In the genomic region with DNA sequence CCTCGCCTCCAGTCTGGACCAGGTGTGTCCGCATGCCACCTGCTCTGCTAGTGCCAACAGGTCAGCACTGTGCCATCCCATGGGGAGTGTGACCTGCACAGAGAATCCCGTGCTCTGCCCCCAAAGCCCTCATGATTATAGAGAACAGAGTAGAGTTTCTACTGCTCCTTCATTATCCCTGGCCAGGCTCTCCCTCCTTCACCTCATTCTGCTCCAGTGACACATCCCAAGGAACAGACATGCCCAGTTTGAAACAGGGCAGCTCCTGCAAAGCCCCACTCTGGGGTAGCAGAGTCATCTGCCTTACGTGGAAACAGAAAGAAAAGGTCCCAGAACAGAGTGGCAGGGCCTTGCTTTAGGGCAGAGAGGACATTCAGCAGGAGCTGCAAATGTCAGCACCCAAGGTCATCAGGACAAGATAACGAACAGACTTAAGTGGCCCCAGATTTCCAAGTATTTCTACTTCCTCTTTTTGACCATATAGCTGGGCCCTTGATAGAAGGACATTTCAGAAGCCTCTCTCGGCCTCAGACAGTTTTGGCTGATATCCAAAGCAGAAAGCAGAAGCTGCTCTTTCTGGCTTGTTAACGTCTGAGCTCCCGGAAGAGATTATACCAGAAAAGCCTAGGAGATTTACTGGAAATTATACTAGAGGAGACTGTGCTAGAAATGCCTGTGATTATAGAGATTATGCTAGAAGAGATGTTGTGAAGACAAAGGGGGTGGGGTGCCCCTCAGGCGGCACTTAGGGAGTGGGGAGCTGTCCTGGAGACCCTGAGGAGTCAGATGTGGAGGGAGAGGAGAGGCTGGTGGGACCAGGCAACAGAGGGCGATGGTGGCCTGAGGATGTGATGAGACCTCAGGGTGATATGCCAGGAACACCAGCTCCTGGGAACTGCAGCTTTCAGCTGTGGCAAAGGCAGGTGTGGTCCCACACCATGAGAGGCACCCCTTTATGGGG, we compare ENCODE assay signal across 9 cellular contexts. TPM values are rescaled to one million over a fixed set of nuclear protein-coding genes. Genes with fewer than 3 reads are reported as not detected.
A peak's percentile ranks its signal among the peaks of the same experiment; 100 is the strongest.
DNase-seq lines count a peak whose midpoint lies in the region; ATAC-seq and TF ChIP-seq lines count a peak whose summit lies in the region.
"Had no signal": no experiment of that assay in that cellular context is flagged by ENCODE, and none has a peak within 500 bp of the region (broad histone marks: within the 10 kb centered on the region; RNA-seq: fewer than 3 reads in every experiment).

No MANE protein-coding gene starts in this region.

- no peaks in the 10 kb centered on the region for H3K9me3 Mint-ChIP-seq in activated T-helper 2 cell treated with anti-CD3 and anti-CD28 coated beads, Interferon-gamma antibody, Interleukin-2, Interleukin-4, amounts not matched to agents 10 μg/mL and 5 μg/mL and 100 μg/mL, durations not matched to agents 14 hours and 24 hours and 36 hours

- peak overlapping the region; percentile 60; the same call in 1 of the 2 replicates for H3K9ac ChIP-seq in IMR-90 (ENCODE audit: low read depth, low read length)
- H3K9ac ChIP-seq in mucosa of rectum (ENCODE audit: low read depth in 1 of 2, low read length in 2 of 2) = peak overlapping the region; percentile 56 to 71

- intact Hi-C loops in IMR-90 (cut with micrococcal nuclease) = no loop called here
- intact Hi-C loops in ascending aorta (cut with DNase I) = no loop called here
- intact Hi-C loops in activated T-helper 2 cell treated with anti-CD3 and anti-CD28 coated beads, Interferon-gamma antibody, Interleukin-2, Interleukin-4, amounts not matched to agents 10 μg/mL and 5 μg/mL and 100 μg/mL, durations not matched to agents 14 hours and 24 hours and 36 hours (cut with micrococcal nuclease) = no loop called here

- H4K8ac ChIP-seq in IMR-90 (ENCODE audit: low read depth in 2 of 2, low read length in 2 of 2) = peak overlapping the region; percentile 49 to 75; a peak in 3 of 4 replicates

- WGBS in IMR-90 (ENCODE audit: extremely low coverage in 2 of 2, insufficient read length in 1 of 2), 2 experiments = 27% methylated on average over 2 of the region's 10 CpGs; no CpG with 5 or more reads in 1 of the 2 experiments

- H2BK20ac ChIP-seq in IMR-90 (ENCODE audit: low read depth, low read length) = peak overlapping the region; percentile 92

- H3K4me3 Mint-ChIP-seq in activated T-helper 2 cell treated with anti-CD3 and anti-CD28 coated beads, Interferon-gamma antibody, Interleukin-2, Interleukin-4, amounts not matched to agents 10 μg/mL and 5 μg/mL and 100 μg/mL, durations not matched to agents 14 hours and 24 hours and 36 hours (ENCODE audit: low read depth) = no peak overlapping the region

- no peak overlapping the region for H3K4me2 ChIP-seq in IMR-90 (ENCODE audit: low read depth, low read length)

- 0 out of 3 replicates have a peak overlapping the region, but pooled peaks have one; percentile 20 for H2BK15ac ChIP-seq in IMR-90 (ENCODE audit: low read depth, low read length)

- peaks cover 3% of the 10 kb centered on the region; the same call in 1 of the 2 replicates for H3K9me1 ChIP-seq in IMR-90 (ENCODE audit: insufficient read depth, low read length)

- H3K27ac ChIP-seq in C4-2B (peak overlapping the region; percentile 7; the same call in 1 of the 2 replicates), IMR-90 (ENCODE audit: insufficient read depth, low read length) (peak overlapping the region; percentile 90; the same call in 1 of the 2 replicates), ascending aorta (peak overlapping the region; percentile 38 to 50), mucosa of rectum (ENCODE audit: low read depth in 2 of 2, low read length in 2 of 2) (peak overlapping the region; percentile 81 to 88)

- H4K91ac ChIP-seq in IMR-90 (ENCODE audit: insufficient read depth, low read depth, low read length) = peak overlapping the region; percentile 91

- peak overlapping the region; percentile 50 for H2BK5ac ChIP-seq in IMR-90 (ENCODE audit: low read depth, low read length, poor library complexity, severe bottlenecking)

- CTCF ChIA-PET in IMR-90 (lab: Yijun Ruan, JAX) = interaction anchor here (1.2 to 1.3 kb wide), 3 partner anchors 8 to 176 kb away, joined by 3 to 5 read pairs (median 4); no protein-coding TSS in a partner anchor

- H3K18ac ChIP-seq in IMR-90 (ENCODE audit: low read depth, low read length) = peak overlapping the region; percentile 95

- peaks cover 29% of the 10 kb centered on the region; the same call in 1 of the 2 replicates for H3K4me1 ChIP-seq in IMR-90 (ENCODE audit: control insufficient read depth, insufficient read depth, low read length)
- no peaks in the 10 kb centered on the region for H3K4me1 ChIP-seq in ascending aorta
- peaks cover 44% of the 10 kb centered on the region in 2 donors for H3K4me1 ChIP-seq in mucosa of rectum (ENCODE audit: control insufficient read depth in 2 of 2, insufficient read depth in 2 of 2, low read length in 2 of 2)

- peak overlapping the region; percentile 74 for H2AK5ac ChIP-seq in IMR-90 (ENCODE audit: low read depth, low read length)

- H3K4ac ChIP-seq in IMR-90 (ENCODE audit: low read depth, low read length) = peak overlapping the region; percentile 85

- peak overlapping the region; percentile 67 for H3K23ac ChIP-seq in IMR-90 (ENCODE audit: low read depth, low read length)

- no peaks in the 10 kb centered on the region for H3K36me3 Mint-ChIP-seq in activated T-helper 2 cell treated with anti-CD3 and anti-CD28 coated beads, Interferon-gamma antibody, Interleukin-2, Interleukin-4, amounts not matched to agents 10 μg/mL and 5 μg/mL and 100 μg/mL, durations not matched to agents 14 hours and 24 hours and 36 hours (ENCODE audit: low read depth)

- H3K9me3 ChIP-seq in IMR-90 (ENCODE audit: control insufficient read depth, insufficient read depth, low read length) (no peaks in the 10 kb centered on the region), ascending aorta (no peaks in the 10 kb centered on the region), mucosa of rectum (ENCODE audit: control insufficient read depth in 2 of 2, low read length in 2 of 2) (no peaks in the 10 kb centered on the region)

- TF ChIP-seq POLR2A in IMR-90 (IDR thresholded peaks at IDR 0.05; ENCODE audit: low read depth, low read length) = no peak

- peaks cover 8% of the 10 kb centered on the region for H3K27me3 Mint-ChIP-seq in activated T-helper 2 cell treated with anti-CD3 and anti-CD28 coated beads, Interferon-gamma antibody, Interleukin-2, Interleukin-4, amounts not matched to agents 10 μg/mL and 5 μg/mL and 100 μg/mL, durations not matched to agents 14 hours and 24 hours and 36 hours (ENCODE audit: low read depth)

- peak; percentile 24 for ATAC-seq in IMR-90 (ENCODE audit: low read depth)
- no peak for ATAC-seq in GM19395 (IDR thresholded peaks at IDR 0.05; ENCODE audit: unreplicated experiment)
- no peak for ATAC-seq in HG02678 (IDR thresholded peaks at IDR 0.05; ENCODE audit: unreplicated experiment)

- H4K20me1 ChIP-seq in IMR-90 (ENCODE audit: insufficient read depth, low read length) = no peaks in the 10 kb centered on the region

- H2AFZ ChIP-seq in IMR-90 (replicated peaks; ENCODE audit: low read length, poor library complexity) = peak overlapping the region; percentile 13

- POLR2A ChIA-PET in IMR-90 (lab: Charles Lee; ENCODE audit: unreplicated experiment) = interaction anchor here (1.0 kb wide), 2 partner anchors 9 to 950 kb away, joined by 3 to 4 read pairs; a partner anchor contains a TSS

- H2AK9ac ChIP-seq in IMR-90 (replicated peaks; ENCODE audit: low read depth, low read length, poor library complexity) = no peak overlapping the region

- H3K79me1 ChIP-seq in IMR-90 (ENCODE audit: low read depth in 1 of 2, low read length in 2 of 2) = no peaks in the 10 kb centered on the region

- peaks cover 2% of the 10 kb centered on the region for H3K4me1 Mint-ChIP-seq in activated T-helper 2 cell treated with anti-CD3 and anti-CD28 coated beads, Interferon-gamma antibody, Interleukin-2, Interleukin-4, amounts not matched to agents 10 μg/mL and 5 μg/mL and 100 μg/mL, durations not matched to agents 14 hours and 24 hours and 36 hours (ENCODE audit: low read depth)

- no peak overlapping the region; the same call in 1 of the 2 replicates for H3K56ac ChIP-seq in IMR-90 (ENCODE audit: extremely low read depth, insufficient read depth, low read length)

- H3K14ac ChIP-seq in IMR-90 (replicated peaks; ENCODE audit: low read depth, low read length) = peak overlapping the region; percentile 33

- no TSS peak for BruUV-seq in IMR-90 (replicated peaks; lab: Mats Ljungman, UMichigan)

- H3K36me3 ChIP-seq in IMR-90 (ENCODE audit: control insufficient read depth, insufficient read depth, low read length) = no peaks in the 10 kb centered on the region; the same call in 1 of the 2 replicates
- no peaks in the 10 kb centered on the region for H3K36me3 ChIP-seq in ascending aorta
- H3K36me3 ChIP-seq in mucosa of rectum (ENCODE audit: control insufficient read depth in 2 of 2, insufficient read depth in 2 of 2, low read length in 2 of 2) = peaks cover 11 to 26% of the 10 kb centered on the region in 2 donors

- H3K27ac Mint-ChIP-seq in activated T-helper 2 cell treated with anti-CD3 and anti-CD28 coated beads, Interferon-gamma antibody, Interleukin-2, Interleukin-4, amounts not matched to agents 10 μg/mL and 5 μg/mL and 100 μg/mL, durations not matched to agents 14 hours and 24 hours and 36 hours = no peak overlapping the region

- in situ Hi-C loops in IMR-90 (cut with MboI; ENCODE audit: low sequenced_read_pairs) = loop anchor here (25.0 kb wide), 1 partner anchor 325 kb away; no protein-coding TSS in a partner anchor

- H3K27me3 ChIP-seq in IMR-90 (ENCODE audit: control insufficient read depth, insufficient read depth, low read length) (no peaks in the 10 kb centered on the region), ascending aorta (no peaks in the 10 kb centered on the region), mucosa of rectum (ENCODE audit: control insufficient read depth in 2 of 2, insufficient read depth in 2 of 2, low read length in 2 of 2) (no peaks in the 10 kb centered on the region)

- dilution Hi-C loops in IMR-90 (cut with HindIII; ENCODE audit: low sequenced_read_pairs, unreplicated experiment) = no loop called here

- H3K4me3 ChIP-seq in IMR-90 (ENCODE audit: insufficient read depth, low read depth, low read length) = no peak overlapping the region
- no peak overlapping the region for H3K4me3 ChIP-seq in ascending aorta
- peak overlapping the region in 1 of 2 donors; percentile 26 for H3K4me3 ChIP-seq in mucosa of rectum (ENCODE audit: low read length in 2 of 2)

- peak overlapping the region; percentile 97 for H2BK120ac ChIP-seq in IMR-90 (ENCODE audit: low read depth, low read length)

- no peak for TF ChIP-seq RAD21 in IMR-90 (IDR thresholded peaks at IDR 0.05; ENCODE audit: low read length)

- TF ChIP-seq CTCF in C4-2B (conservative IDR thresholded peaks at IDR 0.05) = no peak; the same call in 1 of the 2 replicates
- no peak for TF ChIP-seq CTCF in IMR-90 (conservative IDR thresholded peaks at IDR 0.05; ENCODE audit: low read depth, low read length)
- TF ChIP-seq CTCF in ascending aorta (IDR thresholded peaks at IDR 0.05) = no peak

- no peak for DNase-seq in IMR-90
- DNase-seq in ascending aorta (ENCODE audit: low spot score in 2 of 2) = no peak
- DNase-seq in activated T-helper 2 cell treated with anti-CD3 and anti-CD28 coated beads, Interferon-gamma antibody, Interleukin-2, Interleukin-4, amounts not matched to agents 10 μg/mL and 5 μg/mL and 100 μg/mL, durations not matched to agents 14 hours and 24 hours and 36 hours (ENCODE audit: low spot score) = no peak
- DNase-seq in GM19240 (ENCODE audit: insufficient read length, low spot score) = no peak

- peak overlapping the region; percentile 98 for H4K5ac ChIP-seq in IMR-90 (ENCODE audit: low read depth, low read length)

RNA-seq across cellular contexts. Expression of a gene that starts 12.6 kb away (rescaled TPM):
- not detected in 2 replicates for total RNA-seq in IMR-90 (2012; rRNA removed)
- polyA plus RNA-seq in IMR-90 (2012; rRNA removed) = not detected in 2 replicates
- 0.07 TPM in 1 of 2 replicates, not detected in the other for polyA plus RNA-seq in IMR-90 (2012; cell fraction: cytosol; rRNA removed)
- 0.14 TPM in 1 of 2 replicates, not detected in the other for polyA plus RNA-seq in IMR-90 (2012; cell fraction: nucleus; rRNA removed; ENCODE audit: low replicate concordance)
- total RNA-seq in ascending aorta = 42.5 TPM
- 0.14 TPM in 1 of 2 replicates, not detected in the other for total RNA-seq in activated T-helper 2 cell treated with anti-CD3 and anti-CD28 coated beads, Interferon-gamma antibody, Interleukin-2, Interleukin-4, amounts not matched to agents 10 μg/mL and 5 μg/mL and 100 μg/mL, durations not matched to agents 14 hours and 24 hours and 36 hours

RNA-seq across cellular contexts. Expression of a gene that starts 13.0 kb away (rescaled TPM):
- total RNA-seq in IMR-90 (2012; rRNA removed) (not detected in 2 replicates), ascending aorta (31.5 TPM)
- polyA plus RNA-seq in IMR-90 (2012; rRNA removed) = not detected in 2 replicates
- not detected in 2 replicates for polyA plus RNA-seq in IMR-90 (2012; cell fraction: cytosol; rRNA removed)
- polyA plus RNA-seq in IMR-90 (2012; cell fraction: nucleus; rRNA removed; ENCODE audit: low replicate concordance) = not detected in 2 replicates
- total RNA-seq in activated T-helper 2 cell treated with anti-CD3 and anti-CD28 coated beads, Interferon-gamma antibody, Interleukin-2, Interleukin-4, amounts not matched to agents 10 μg/mL and 5 μg/mL and 100 μg/mL, durations not matched to agents 14 hours and 24 hours and 36 hours = not detected in 2 replicates
- total RNA-seq: MCF 10A had no signal

RNA-seq across cellular contexts. Expression of a gene that starts 50.4 kb away (rescaled TPM):
- not detected in 2 replicates for total RNA-seq in IMR-90 (2012; rRNA removed)
- polyA plus RNA-seq in IMR-90 (2012; rRNA removed) = not detected in 2 replicates
- polyA plus RNA-seq in IMR-90 (2012; cell fraction: cytosol; rRNA removed) = not detected in 2 replicates
- polyA plus RNA-seq in IMR-90 (2012; cell fraction: nucleus; rRNA removed; ENCODE audit: low replicate concordance) = not detected in 2 replicates
- total RNA-seq in ascending aorta = 89.3 TPM
- total RNA-seq in activated T-helper 2 cell treated with anti-CD3 and anti-CD28 coated beads, Interferon-gamma antibody, Interleukin-2, Interleukin-4, amounts not matched to agents 10 μg/mL and 5 μg/mL and 100 μg/mL, durations not matched to agents 14 hours and 24 hours and 36 hours = 42.9 and 46.7 TPM in 2 replicates
- total RNA-seq: MCF 10A had no signal

Comparison
In these comparisons a context has a peak if more than half of its experiments do, and no peak if none do; other contexts are left out.
1. H3K27ac ChIP-seq: peak in every context shown above with its lines; median percentile 90 in IMR-90; 84 in mucosa of rectum; 44 in ascending aorta; 7 in C4-2B.
2. RNA of a gene that starts 12.6 kb away (total RNA-seq): 42.5 TPM in ascending aorta (single experiment); 0.14 TPM in activated T-helper 2 cell treated with anti-CD3 and anti-CD28 coated beads, Interferon-gamma antibody, Interleukin-2, Interleukin-4, amounts not matched to agents 10 μg/mL and 5 μg/mL and 100 μg/mL, durations not matched to agents 14 hours and 24 hours and 36 hours and not detected in IMR-90; every median in the first group is over 10 times any median in the second.
3. RNA of a gene that starts 13.0 kb away (total RNA-seq): 31.5 TPM in ascending aorta (single experiment); not detected in activated T-helper 2 cell treated with anti-CD3 and anti-CD28 coated beads, Interferon-gamma antibody, Interleukin-2, Interleukin-4, amounts not matched to agents 10 μg/mL and 5 μg/mL and 100 μg/mL, durations not matched to agents 14 hours and 24 hours and 36 hours and not detected in IMR-90; every median in the first group is over 10 times any median in the second.
4. RNA of a gene that starts 50.4 kb away (total RNA-seq): 89.3 TPM in ascending aorta (single experiment) and 42.9 to 46.7 TPM in activated T-helper 2 cell treated with anti-CD3 and anti-CD28 coated beads, Interferon-gamma antibody, Interleukin-2, Interleukin-4, amounts not matched to agents 10 μg/mL and 5 μg/mL and 100 μg/mL, durations not matched to agents 14 hours and 24 hours and 36 hours; not detected in IMR-90; every median in the first group is over 10 times any median in the second.